Comparison of ENCODE assay signal across 30 cellular contexts in genomic region chr2:192137451-192137850, GRCh38. TPM values are rescaled to one million over a fixed set of nuclear protein-coding genes. Genes with fewer than 3 reads are reported as not detected.
"Had no signal": no experiment of that assay in that cellular context is flagged by ENCODE, and none has a peak within 500 bp of the region (broad histone marks: within the 10 kb centered on the region; RNA-seq: fewer than 3 reads in every experiment).

No MANE protein-coding gene starts in this region.

- FAIRE-seq: small intestine had no signal

- H3K27ac Mint-ChIP-seq: mesothelial cell of epicardium; natural killer cell treated with Interleukin-12 subunit alpha and Interleukin-12 subunit beta and Interleukin-15 and Interleukin-18, amount 100 ng/mL, for 72 hours; progenitor cell of endocrine pancreas; stimulated activated naive B cell treated with anti-CD40 and anti-IgM and Interleukin-4, amounts not matched to agents 10 μg/mL and 1 μg/mL and 100 μg/mL, for 72 hours; stimulated activated naive CD8-positive, alpha-beta T cell treated with anti-CD3 and anti-CD28 coated beads, Interleukin-15, Interleukin-2, amounts not matched to agents 100 ng/mL and 50 ng/mL, for 24 hours had no signal

- ATAC-seq: esophagus mucosa; gastroesophageal sphincter; heart left ventricle; left cardiac atrium; left lung; mucosa of descending colon; natural killer cell treated with Interleukin-12 subunit alpha and Interleukin-12 subunit beta and Interleukin-15 and Interleukin-18, amount 100 ng/mL, for 72 hours; right lobe of liver; stimulated activated naive B cell treated with anti-CD40 and anti-IgM and Interleukin-4, amounts not matched to agents 10 μg/mL and 1 μg/mL and 100 μg/mL, for 72 hours had no signal

- H3K4me3 ChIP-seq: dorsolateral prefrontal cortex, gastroesophageal sphincter, heart left ventricle, hepatocyte, left lung, mucosa of descending colon, right lobe of liver, transverse colon, vagina had no signal

- H3K4me2 ChIP-seq: hepatocyte had no signal

- DNase-seq: dorsolateral prefrontal cortex; effector CD4-positive, alpha-beta T cell; foreskin fibroblast; heart left ventricle; left cardiac atrium; left lung; mesenchymal stem cell; mucosa of descending colon; naive B cell; right lobe of liver; small intestine; stimulated activated CD4-positive, alpha-beta T cell treated with anti-CD3 and anti-CD28 coated beads, Interleukin-15, amount 100 ng/mL, for 24 hours; stimulated activated CD4-positive, alpha-beta T cell treated with anti-CD3 and anti-CD28 coated beads, Interleukin-2, amount 100 ng/mL, for 48 hours; stimulated activated naive B cell treated with anti-CD40 and anti-IgM and Interleukin-4, amounts not matched to agents 10 μg/mL and 1 μg/mL and 100 μg/mL, for 72 hours; transverse colon had no signal

- H3K4me3 Mint-ChIP-seq: mesothelial cell of epicardium; naive B cell; natural killer cell treated with Interleukin-12 subunit alpha and Interleukin-12 subunit beta and Interleukin-15 and Interleukin-18, amount 100 ng/mL, for 72 hours; neural crest cell; stimulated activated naive B cell treated with anti-CD40 and anti-IgM and Interleukin-4, amounts not matched to agents 10 μg/mL and 1 μg/mL and 100 μg/mL, for 72 hours; stimulated activated naive CD8-positive, alpha-beta T cell treated with anti-CD3 and anti-CD28 coated beads, Interleukin-15, Interleukin-2, amounts not matched to agents 100 ng/mL and 50 ng/mL, for 24 hours had no signal

- H3K36me3 ChIP-seq: gastroesophageal sphincter, heart left ventricle, left lung, neutrophil, right lobe of liver, transverse colon, vagina had no signal

- H3K27me3 ChIP-seq: dorsolateral prefrontal cortex, gastroesophageal sphincter, heart left ventricle, hepatocyte, left lung, neutrophil, right lobe of liver, transverse colon, vagina had no signal

- H3K36me3 Mint-ChIP-seq: mesothelial cell of epicardium; naive B cell; natural killer cell treated with Interleukin-12 subunit alpha and Interleukin-12 subunit beta and Interleukin-15 and Interleukin-18, amount 100 ng/mL, for 72 hours; stimulated activated naive B cell treated with anti-CD40 and anti-IgM and Interleukin-4, amounts not matched to agents 10 μg/mL and 1 μg/mL and 100 μg/mL, for 72 hours had no signal

- H3K79me2 ChIP-seq: hepatocyte, parathyroid adenoma had no signal

- H3K9me3 Mint-ChIP-seq: naive B cell; natural killer cell treated with Interleukin-12 subunit alpha and Interleukin-12 subunit beta and Interleukin-15 and Interleukin-18, amount 100 ng/mL, for 72 hours; neural crest cell; stimulated activated naive B cell treated with anti-CD40 and anti-IgM and Interleukin-4, amounts not matched to agents 10 μg/mL and 1 μg/mL and 100 μg/mL, for 72 hours; stimulated activated naive CD8-positive, alpha-beta T cell treated with anti-CD3 and anti-CD28 coated beads, Interleukin-15, Interleukin-2, amounts not matched to agents 100 ng/mL and 50 ng/mL, for 24 hours had no signal

- H2AFZ ChIP-seq: hepatocyte, parathyroid adenoma had no signal

- H3K4me1 Mint-ChIP-seq: naive B cell; neural crest cell; stimulated activated naive B cell treated with anti-CD40 and anti-IgM and Interleukin-4, amounts not matched to agents 10 μg/mL and 1 μg/mL and 100 μg/mL, for 72 hours had no signal

- H3K27me3 Mint-ChIP-seq: progenitor cell of endocrine pancreas; stimulated activated naive B cell treated with anti-CD40 and anti-IgM and Interleukin-4, amounts not matched to agents 10 μg/mL and 1 μg/mL and 100 μg/mL, for 72 hours had no signal

- H3K27ac ChIP-seq: epithelial cell of prostate, gastroesophageal sphincter, heart left ventricle, hepatocyte, left lung, neutrophil, parathyroid adenoma, right lobe of liver, transverse colon, vagina had no signal

- H3K9ac ChIP-seq: parathyroid adenoma had no signal

- H3K4me1 ChIP-seq: gastroesophageal sphincter, heart left ventricle, left lung, parathyroid adenoma, right lobe of liver, transverse colon, vagina had no signal

- H3K9me3 ChIP-seq: gastroesophageal sphincter, heart left ventricle, left lung, mucosa of descending colon, neutrophil, right lobe of liver, transverse colon, vagina had no signal

RNA-seq across cellular contexts. Expression of gene TMEFF2, which starts 57.3 kb away (rescaled TPM):
- total RNA-seq: esophagus mucosa; kidney epithelial cell; left lung; lung microvascular endothelial cell; natural killer cell treated with Interleukin-12 subunit alpha and Interleukin-12 subunit beta and Interleukin-15 and Interleukin-18, amount 100 ng/mL, for 72 hours; omental fat pad; right lobe of liver; vagina had no signal
